Comparison of ENCODE assay signal across 8 cellular contexts in the genomic region with DNA sequence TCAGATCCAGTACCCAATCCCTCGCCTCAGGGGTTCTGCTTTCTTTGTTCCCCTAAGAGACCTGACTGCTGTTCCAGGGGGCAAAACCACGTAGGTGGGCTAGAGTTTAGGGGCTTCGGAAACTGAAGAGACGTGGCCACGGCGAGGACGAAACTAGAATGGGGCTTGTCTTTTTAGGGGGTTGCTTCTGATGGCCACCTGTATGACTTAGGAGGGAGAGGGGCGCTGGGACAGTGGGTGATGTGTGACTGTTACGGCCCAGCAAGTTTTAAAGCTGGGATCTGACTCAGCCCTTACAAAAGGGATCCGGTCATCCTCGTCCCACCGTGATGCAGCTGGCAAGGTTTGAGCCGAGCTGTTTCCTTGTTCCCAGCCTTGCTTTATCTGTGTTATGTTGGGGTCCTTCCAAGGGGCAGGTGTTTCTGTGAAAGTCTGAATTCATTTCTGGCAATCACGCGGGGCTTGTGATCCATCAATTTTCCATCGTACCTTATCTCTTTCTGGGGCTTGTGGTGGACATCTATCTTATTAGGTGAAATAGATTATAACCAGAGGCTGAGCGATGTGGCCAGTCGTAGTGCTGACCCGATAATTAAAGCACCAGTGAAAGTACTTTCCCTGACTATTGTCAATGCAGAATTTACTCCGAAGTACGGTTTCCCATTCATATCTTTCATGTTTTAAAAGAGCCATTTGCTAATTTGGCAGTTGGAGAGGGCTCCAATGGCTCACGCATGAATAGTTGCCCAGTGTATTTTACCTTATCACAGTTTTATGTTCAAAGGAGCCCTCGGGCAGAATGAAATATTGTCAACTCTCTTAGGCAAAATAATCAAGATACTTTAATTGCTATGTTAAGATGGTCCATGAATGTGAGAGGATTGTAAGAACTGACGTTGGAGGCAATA. TPM values are rescaled to one million over a fixed set of nuclear protein-coding genes. Genes with fewer than 3 reads are reported as not detected.
DNase-seq lines count a peak whose midpoint lies in the region; ATAC-seq, FAIRE-seq and TF ChIP-seq lines count a peak whose summit lies in the region.

No MANE protein-coding gene starts in this region.

- H3K27ac ChIP-seq in suprapubic skin: peak overlapping the region; percentile 83

- H3K4me1 ChIP-seq in suprapubic skin: peaks cover 40% of the 10 kb centered on the region

- TF ChIP-seq CTCF in bronchial epithelial cell (IDR thresholded peaks at IDR 0.05; ENCODE audit: insufficient read depth, low read length, severe bottlenecking): no peak
- no peak for TF ChIP-seq CTCF in suprapubic skin (IDR thresholded peaks at IDR 0.05)
- TF ChIP-seq CTCF in GM10266 (IDR thresholded peaks at IDR 0.05; ENCODE audit: control insufficient read depth, insufficient read depth, low read depth, missing control alignments): no peak

- no peak for FAIRE-seq in bronchial epithelial cell (lab: Jason Lieb, UNC)

- no peak for TF ChIP-seq POLR2A in suprapubic skin (IDR thresholded peaks at IDR 0.05)

- H3K27me3 ChIP-seq in bronchial epithelial cell (ENCODE audit: control insufficient read depth, insufficient read depth, low read length) (no peaks in the 10 kb centered on the region), suprapubic skin (no peaks in the 10 kb centered on the region)

- peak; percentile 56 for DNase-seq in AG20443 (ENCODE audit: low spot score)
- DNase-seq in LoVo (ENCODE audit: low spot score): peak; percentile 46
- peak; percentile 60 for DNase-seq in bronchial epithelial cell (ENCODE audit: low read depth)
- DNase-seq in left kidney (ENCODE audit: low read depth, low spot score): peak; percentile 61
- peak in 1 of 2 donors; percentile 62 for DNase-seq in suprapubic skin (ENCODE audit: low spot score in 2 of 2)
- no peak for DNase-seq in GM10266 (ENCODE audit: extremely low spot score)
- DNase-seq in SKM-1 treated with dmso at 0.1 percent for 144 hours (lab: John Stamatoyannopoulos, UW; ENCODE audit: unreplicated experiment): no peak

- H3K36me3 ChIP-seq in bronchial epithelial cell (ENCODE audit: control insufficient read depth, insufficient read depth, low read length) (no peaks in the 10 kb centered on the region), suprapubic skin (no peaks in the 10 kb centered on the region)

- peak overlapping the region; percentile 83 for H3K4me3 ChIP-seq in bronchial epithelial cell (ENCODE audit: low read depth, low read length)
- H3K4me3 ChIP-seq in suprapubic skin: peak overlapping the region; percentile 76

- ATAC-seq in activated CD4-positive, CD25-positive, alpha-beta regulatory T cell treated with anti-CD3 and anti-CD28 coated beads, Interleukin-2, amount 50 U/mL, for 24 hours: no peak

- 32% methylated on average over 21 of the region's 24 CpGs for WGBS in suprapubic skin

- TF ChIP-seq EP300 in suprapubic skin (IDR thresholded peaks at IDR 0.05): no peak

- no peaks in the 10 kb centered on the region for H3K9me3 ChIP-seq in suprapubic skin

RNA-seq across cellular contexts. Expression of gene MET, which starts 0.9 kb away (rescaled TPM):
- total RNA-seq in bronchial epithelial cell: 135 and 156 TPM in 2 replicates
- 10 to 100 TPM; 22.8 to 41.2 (median 32.0) TPM for total RNA-seq in suprapubic skin

Comparison
In these comparisons a context has a peak if more than half of its experiments do, and no peak if none do; other contexts are left out.
1. DNase-seq: peak in AG20443 (single experiment), LoVo (single experiment), bronchial epithelial cell (single experiment) and left kidney (single experiment); none in GM10266 (single experiment) and SKM-1 treated with dmso at 0.1 percent for 144 hours (single experiment).